Comparison of ENCODE assay signal across 8 cellular contexts in genomic region chr1:6260961-6261614, GRCh38. TPM values are rescaled to one million over a fixed set of nuclear protein-coding genes. Genes with fewer than 3 reads are reported as not detected.
DNase-seq lines count a peak whose midpoint lies in the region; ATAC-seq and TF ChIP-seq lines count a peak whose summit lies in the region.

GPR153 (minus strand) TSS chr1:6261098; CDS start chr1:6254905, 6,193 bp downstream.

- no peak for TF ChIP-seq POLR2A in erythroblast (IDR thresholded peaks at IDR 0.05; ENCODE audit: low read length)

- WGBS in thymus: 2% methylated on average over 77 of the region's 78 CpGs

- H3K27ac ChIP-seq in MM.1S (ENCODE audit: low read length): no peak within 1 kb of the TSS
- peak within 1 kb of the TSS; percentile 47 for H3K27ac ChIP-seq in thymus (ENCODE audit: low read depth)

- no peaks in the 10 kb centered on the region for H3K9me2 ChIP-seq in MM.1S (replicated peaks; ENCODE audit: insufficient read depth, low read length)

- H3K4me3 ChIP-seq in MM.1S (ENCODE audit: low read length): peak within 1 kb of the TSS; percentile 57; the same call in 1 of the 2 replicates
- peak within 1 kb of the TSS; percentile 71 for H3K4me3 ChIP-seq in thymus (ENCODE audit: low read length)

- H3K9me3 ChIP-seq in MM.1S (replicated peaks; ENCODE audit: insufficient read depth, low read length) (no peaks in the 10 kb centered on the region), thymus (ENCODE audit: control insufficient read depth) (no peaks in the 10 kb centered on the region)

- no peaks in the 10 kb centered on the region for H3K36me3 ChIP-seq in MM.1S (replicated peaks; ENCODE audit: insufficient read depth, low read length)
- no peaks in the 10 kb centered on the region for H3K36me3 ChIP-seq in thymus (ENCODE audit: control insufficient read depth, insufficient read depth)

- ATAC-seq in GM18867 (IDR thresholded peaks at IDR 0.05; ENCODE audit: unreplicated experiment) (peak; percentile 31), HG03095 (IDR thresholded peaks at IDR 0.05; ENCODE audit: unreplicated experiment) (no peak), GM19455 (IDR thresholded peaks at IDR 0.05; ENCODE audit: unreplicated experiment) (no peak)
- ATAC-seq in activated CD8-positive, alpha-beta T cell treated with anti-CD3 and anti-CD28 coated beads, Interleukin-2, amount 10 ng/mL, durations not matched to agents 7 days and 5 days: peak; percentile 68
- ATAC-seq in natural killer cell treated with Interleukin-12 subunit alpha and Interleukin-12 subunit beta and Interleukin-15 and Interleukin-18, amount 100 ng/mL, for 72 hours: peak; percentile 81 to 87

- no peaks in the 10 kb centered on the region for H3K4me1 ChIP-seq in MM.1S (ENCODE audit: low read length)
- peaks cover 13% of the 10 kb centered on the region for H3K4me1 ChIP-seq in thymus (ENCODE audit: control insufficient read depth, insufficient read depth, low read length)

- no peaks in the 10 kb centered on the region for H4K20me1 ChIP-seq in MM.1S (ENCODE audit: insufficient read depth, low read length)

- no peak within 1 kb of the TSS for H2AFZ ChIP-seq in MM.1S (ENCODE audit: low read length)

- no peaks in the 10 kb centered on the region for H3K36me3 Mint-ChIP-seq in activated CD8-positive, alpha-beta T cell treated with anti-CD3 and anti-CD28 coated beads, Interleukin-2, amount 10 ng/mL, durations not matched to agents 7 days and 5 days (ENCODE audit: low read depth)
- no peaks in the 10 kb centered on the region for H3K36me3 Mint-ChIP-seq in natural killer cell treated with Interleukin-12 subunit alpha and Interleukin-12 subunit beta and Interleukin-15 and Interleukin-18, amount 100 ng/mL, for 72 hours

- H3K4me2 ChIP-seq in MM.1S (ENCODE audit: low read depth, low read length): peak within 1 kb of the TSS; percentile 90

- H3K27me3 Mint-ChIP-seq in activated CD8-positive, alpha-beta T cell treated with anti-CD3 and anti-CD28 coated beads, Interleukin-2, amount 10 ng/mL, durations not matched to agents 7 days and 5 days (ENCODE audit: low read depth): peaks cover 13% of the 10 kb centered on the region
- H3K27me3 Mint-ChIP-seq in natural killer cell treated with Interleukin-12 subunit alpha and Interleukin-12 subunit beta and Interleukin-15 and Interleukin-18, amount 100 ng/mL, for 72 hours: no peaks in the 10 kb centered on the region

- H3F3A ChIP-seq in MM.1S (ENCODE audit: insufficient read depth, low read length): no peaks in the 10 kb centered on the region

- H3K9me3 Mint-ChIP-seq in activated CD8-positive, alpha-beta T cell treated with anti-CD3 and anti-CD28 coated beads, Interleukin-2, amount 10 ng/mL, durations not matched to agents 7 days and 5 days (ENCODE audit: insufficient read depth): no peaks in the 10 kb centered on the region
- H3K9me3 Mint-ChIP-seq in natural killer cell treated with Interleukin-12 subunit alpha and Interleukin-12 subunit beta and Interleukin-15 and Interleukin-18, amount 100 ng/mL, for 72 hours: no peaks in the 10 kb centered on the region

- no peaks in the 10 kb centered on the region for H3K79me2 ChIP-seq in MM.1S (ENCODE audit: low read length)

- H3K4me1 Mint-ChIP-seq in activated CD8-positive, alpha-beta T cell treated with anti-CD3 and anti-CD28 coated beads, Interleukin-2, amount 10 ng/mL, durations not matched to agents 7 days and 5 days (ENCODE audit: low read depth): peaks cover 16% of the 10 kb centered on the region
- peaks cover 0 to 3% of the 10 kb centered on the region in 2 donors for H3K4me1 Mint-ChIP-seq in natural killer cell treated with Interleukin-12 subunit alpha and Interleukin-12 subunit beta and Interleukin-15 and Interleukin-18, amount 100 ng/mL, for 72 hours (ENCODE audit: low read depth in 2 of 2)

- POLR2A ChIA-PET in activated CD8-positive, alpha-beta T cell treated with anti-CD3 and anti-CD28 coated beads, Interleukin-2, amount 10 ng/mL, durations not matched to agents 7 days and 5 days (lab: Charles Lee): no interaction called here

- H3K4me3 Mint-ChIP-seq in activated CD8-positive, alpha-beta T cell treated with anti-CD3 and anti-CD28 coated beads, Interleukin-2, amount 10 ng/mL, durations not matched to agents 7 days and 5 days: peak within 1 kb of the TSS; percentile 65
- peak within 1 kb of the TSS; percentile 34 for H3K4me3 Mint-ChIP-seq in natural killer cell treated with Interleukin-12 subunit alpha and Interleukin-12 subunit beta and Interleukin-15 and Interleukin-18, amount 100 ng/mL, for 72 hours

- no peak for TF ChIP-seq CTCF in MM.1S (IDR thresholded peaks at IDR 0.05; ENCODE audit: low read length)

- peaks cover 48% of the 10 kb centered on the region for H3K27me3 ChIP-seq in MM.1S (replicated peaks; ENCODE audit: insufficient read depth, low read length)
- H3K27me3 ChIP-seq in thymus (ENCODE audit: control insufficient read depth, insufficient read depth): peaks cover 8% of the 10 kb centered on the region

- peak; percentile 45 for DNase-seq in MM.1S
- peak; percentile 52 for DNase-seq in activated CD8-positive, alpha-beta T cell treated with anti-CD3 and anti-CD28 coated beads, Interleukin-2, amount 10 ng/mL, durations not matched to agents 7 days and 5 days
- DNase-seq in erythroblast (lab: John Stamatoyannopoulos, UW): peak; percentile 70 to 76
- peak; percentile 78 for DNase-seq in natural killer cell treated with Interleukin-12 subunit alpha and Interleukin-12 subunit beta and Interleukin-15 and Interleukin-18, amount 100 ng/mL, for 72 hours (ENCODE audit: low spot score)

- CTCF ChIA-PET in activated CD8-positive, alpha-beta T cell treated with anti-CD3 and anti-CD28 coated beads, Interleukin-2, amount 10 ng/mL, durations not matched to agents 7 days and 5 days (lab: Charles Lee): interaction anchor here (1.5 to 1.7 kb wide), 2 partner anchors 15 to 16 kb away, joined by 3 to 5 read pairs; no protein-coding TSS in a partner anchor

- no peak within 1 kb of the TSS for H3K27ac Mint-ChIP-seq in activated CD8-positive, alpha-beta T cell treated with anti-CD3 and anti-CD28 coated beads, Interleukin-2, amount 10 ng/mL, durations not matched to agents 7 days and 5 days
- H3K27ac Mint-ChIP-seq in natural killer cell treated with Interleukin-12 subunit alpha and Interleukin-12 subunit beta and Interleukin-15 and Interleukin-18, amount 100 ng/mL, for 72 hours: no peak within 1 kb of the TSS

- no peak within 1 kb of the TSS for H3K9ac ChIP-seq in MM.1S (ENCODE audit: low read length)

RNA-seq across cellular contexts. Expression of gene GPR153, which starts in this region (rescaled TPM):
- 1 to 10 TPM in 1 of 2 experiments, under 1 TPM in 1; 0.99 to 1.0 TPM for total RNA-seq in activated CD8-positive, alpha-beta T cell treated with anti-CD3 and anti-CD28 coated beads, Interleukin-2, amount 10 ng/mL, durations not matched to agents 7 days and 5 days
- 1 to 10 TPM; 4.6 to 5.6 TPM for total RNA-seq in natural killer cell treated with Interleukin-12 subunit alpha and Interleukin-12 subunit beta and Interleukin-15 and Interleukin-18, amount 100 ng/mL, for 72 hours
- polyA plus RNA-seq in thymus: 5.6 TPM

Comparison
In these comparisons a context has a peak if more than half of its experiments do, and no peak if none do; other contexts are left out.
1. ATAC-seq: peak in GM18867 (single experiment), activated CD8-positive, alpha-beta T cell treated with anti-CD3 and anti-CD28 coated beads, Interleukin-2, amount 10 ng/mL, durations not matched to agents 7 days and 5 days (single experiment) and natural killer cell treated with Interleukin-12 subunit alpha and Interleukin-12 subunit beta and Interleukin-15 and Interleukin-18, amount 100 ng/mL, for 72 hours (2 of 2); none in HG03095 (single experiment) and GM19455 (single experiment).
2. Peak in every context shown above with its lines, with median percentiles within 50 percentile points of each other: DNase-seq.